ENCODE assay signal across 15 cellular contexts in genomic region chr1:45621895-45622266, GRCh38. TPM values are rescaled to one million over a fixed set of nuclear protein-coding genes. Genes with fewer than 3 reads are reported as not detected.
A peak's percentile ranks its signal among the peaks of the same experiment; 100 is the strongest.
DNase-seq lines count a peak whose midpoint lies in the region; ATAC-seq and TF ChIP-seq lines count a peak whose summit lies in the region.
"Had no signal": no experiment of that assay in that cellular context is flagged by ENCODE, and none has a peak within 500 bp of the region (broad histone marks: within the 10 kb centered on the region; RNA-seq: fewer than 3 reads in every experiment).

No MANE protein-coding gene starts in this region.

- no peak overlapping the region for H3K4me3 Mint-ChIP-seq in stimulated activated naive CD8-positive, alpha-beta T cell treated with anti-CD3 and anti-CD28 coated beads, Interleukin-15, amount 100 ng/mL, for 72 hours
- no peak overlapping the region for H3K4me3 Mint-ChIP-seq in neural progenitor cell
- H3K4me3 Mint-ChIP-seq: activated CD4-positive, alpha-beta T cell treated with anti-CD3 and anti-CD28 coated beads, Interleukin-2, amount 10 ng/mL, durations not matched to agents 7 days and 5 days; activated T-cell treated with anti-CD3 and anti-CD28 coated beads, Interleukin-2, amount 50 U/mL, for 72 hours; HFFc6; naive thymus-derived CD4-positive, alpha-beta T cell; T-helper 2 cell treated with Interferon-gamma antibody and Interleukin-4, amounts not matched to agents 5 μg/mL and 100 μg/mL, for 36 hours had no signal

- no peaks in the 10 kb centered on the region for H3K27me3 Mint-ChIP-seq in stimulated activated naive CD8-positive, alpha-beta T cell treated with anti-CD3 and anti-CD28 coated beads, Interleukin-15, amount 100 ng/mL, for 72 hours
- peaks cover 5% of the 10 kb centered on the region for H3K27me3 Mint-ChIP-seq in neural progenitor cell (ENCODE audit: insufficient read depth, low read depth)
- H3K27me3 Mint-ChIP-seq: activated CD4-positive, alpha-beta T cell treated with anti-CD3 and anti-CD28 coated beads, Interleukin-2, amount 10 ng/mL, durations not matched to agents 7 days and 5 days; naive thymus-derived CD4-positive, alpha-beta T cell had no signal

- H3K27ac ChIP-seq in gastroesophageal sphincter (peak overlapping the region in 3 of 4 donors; percentile 58 to 66 (median 63)), neural progenitor cell (peak overlapping the region; percentile 78)

- 60 to 100% methylated on average over 1 of the region's 9 CpGs for WGBS in gastroesophageal sphincter (ENCODE audit: low coverage in 1 of 2), 2 donors

- DNase-seq in stimulated activated naive CD8-positive, alpha-beta T cell treated with anti-CD3 and anti-CD28 coated beads, Interleukin-15, amount 100 ng/mL, for 72 hours, result no peak
- no peak for DNase-seq in stimulated activated naive CD8-positive, alpha-beta T cell treated with anti-CD3 and anti-CD28 coated beads, Interleukin-15, Interleukin-2, amounts not matched to agents 100 U/mL and 50 U/mL, for 24 hours
- DNase-seq in neural progenitor cell (ENCODE audit: low spot score), result no peak
- no peak for DNase-seq in LoVo (ENCODE audit: low spot score)
- DNase-seq in NCI-H1694 treated with DMSO at 0.1 percent for 48 hours (lab: John Stamatoyannopoulos, UW), result no peak
- DNase-seq: activated CD4-positive, alpha-beta T cell treated with anti-CD3 and anti-CD28 coated beads, Interleukin-2, amount 10 ng/mL, durations not matched to agents 7 days and 5 days; activated T-cell treated with anti-CD3 and anti-CD28 coated beads, Interleukin-2, amount 50 U/mL, for 72 hours; HFFc6; NCI-H2081; NCI-H774 had no signal

- H3K4me3 ChIP-seq in gastroesophageal sphincter, result no peak overlapping the region
- H3K4me3 ChIP-seq in neural progenitor cell, result no peak overlapping the region

- H3K4me1 Mint-ChIP-seq in stimulated activated naive CD8-positive, alpha-beta T cell treated with anti-CD3 and anti-CD28 coated beads, Interleukin-15, amount 100 ng/mL, for 72 hours, result peaks cover 5% of the 10 kb centered on the region
- H3K4me1 Mint-ChIP-seq in neural progenitor cell, result no peaks in the 10 kb centered on the region
- H3K4me1 Mint-ChIP-seq: activated CD4-positive, alpha-beta T cell treated with anti-CD3 and anti-CD28 coated beads, Interleukin-2, amount 10 ng/mL, durations not matched to agents 7 days and 5 days had no signal

- TF ChIP-seq POLR2A in gastroesophageal sphincter (IDR thresholded peaks at IDR 0.05), result no peak

- no peak overlapping the region for H3K9ac ChIP-seq in neural progenitor cell

- no peak overlapping the region for H3K4me2 ChIP-seq in neural progenitor cell

- peak overlapping the region; percentile 80 to 95 for H3K27ac Mint-ChIP-seq in stimulated activated naive CD8-positive, alpha-beta T cell treated with anti-CD3 and anti-CD28 coated beads, Interleukin-15, amount 100 ng/mL, for 72 hours
- H3K27ac Mint-ChIP-seq in neural progenitor cell, result no peak overlapping the region
- H3K27ac Mint-ChIP-seq: activated T-cell treated with anti-CD3 and anti-CD28 coated beads, Interleukin-2, amount 50 U/mL, for 72 hours; T-helper 2 cell treated with Interferon-gamma antibody and Interleukin-4, amounts not matched to agents 5 μg/mL and 100 μg/mL, for 36 hours had no signal

- H3K9me3 Mint-ChIP-seq in stimulated activated naive CD8-positive, alpha-beta T cell treated with anti-CD3 and anti-CD28 coated beads, Interleukin-15, amount 100 ng/mL, for 72 hours, result no peaks in the 10 kb centered on the region
- no peaks in the 10 kb centered on the region for H3K9me3 Mint-ChIP-seq in neural progenitor cell
- H3K9me3 Mint-ChIP-seq: activated CD4-positive, alpha-beta T cell treated with anti-CD3 and anti-CD28 coated beads, Interleukin-2, amount 10 ng/mL, durations not matched to agents 7 days and 5 days; activated T-cell treated with anti-CD3 and anti-CD28 coated beads, Interleukin-2, amount 50 U/mL, for 72 hours; HFFc6; T-helper 2 cell treated with Interferon-gamma antibody and Interleukin-4, amounts not matched to agents 5 μg/mL and 100 μg/mL, for 36 hours had no signal

- H3K36me3 ChIP-seq in gastroesophageal sphincter (peaks cover 0 to 62% of the 10 kb centered on the region in 2 donors), neural progenitor cell (peaks cover 10% of the 10 kb centered on the region)

- TF ChIP-seq CTCF in gastroesophageal sphincter (IDR thresholded peaks at IDR 0.05), result no peak
- TF ChIP-seq CTCF in neural progenitor cell (IDR thresholded peaks at IDR 0.05), result no peak

- peaks cover 81% of the 10 kb centered on the region for H3F3A ChIP-seq in neural progenitor cell (ENCODE audit: low read depth)

- TF ChIP-seq EP300 in gastroesophageal sphincter (IDR thresholded peaks at IDR 0.05), result no peak

- H4K20me1 ChIP-seq in neural progenitor cell (ENCODE audit: low read depth), result peaks cover 27% of the 10 kb centered on the region

- H2AFZ ChIP-seq in neural progenitor cell (replicated peaks), result no peak overlapping the region

- peaks cover 28% of the 10 kb centered on the region for H3K36me3 Mint-ChIP-seq in neural progenitor cell

- no peaks in the 10 kb centered on the region for H3K27me3 ChIP-seq in gastroesophageal sphincter
- no peaks in the 10 kb centered on the region for H3K27me3 ChIP-seq in neural progenitor cell

- H3K4me1 ChIP-seq in gastroesophageal sphincter (peaks cover 0 to 40% (median 0%) of the 10 kb centered on the region in 3 donors), neural progenitor cell (no peaks in the 10 kb centered on the region)

- H3K9me3 ChIP-seq in gastroesophageal sphincter, result no peaks in the 10 kb centered on the region
- H3K9me3 ChIP-seq in neural progenitor cell (ENCODE audit: low read depth), result no peaks in the 10 kb centered on the region

- ATAC-seq in stimulated activated naive CD8-positive, alpha-beta T cell treated with anti-CD3 and anti-CD28 coated beads, Interleukin-15, amount 100 ng/mL, for 72 hours, result peak; percentile 13
- ATAC-seq in stimulated activated naive CD8-positive, alpha-beta T cell treated with anti-CD3 and anti-CD28 coated beads, Interleukin-15, Interleukin-2, amounts not matched to agents 100 U/mL and 50 U/mL, for 24 hours, result no peak
- ATAC-seq in gastroesophageal sphincter (no peak), HG03045 (IDR thresholded peaks at IDR 0.05; ENCODE audit: unreplicated experiment) (no peak), GM18517 (IDR thresholded peaks at IDR 0.05; ENCODE audit: unreplicated experiment) (no peak)
- ATAC-seq: naive thymus-derived CD4-positive, alpha-beta T cell had no signal

- H3K79me2 ChIP-seq in neural progenitor cell (ENCODE audit: low read depth), result no peaks in the 10 kb centered on the region

RNA-seq across cellular contexts. Expression of gene CCDC17, which starts 2.0 kb away (rescaled TPM):
- 1 to 10 TPM; 1.2 to 4.7 (median 1.6) TPM for total RNA-seq in gastroesophageal sphincter
- total RNA-seq in neural progenitor cell (ENCODE audit: low replicate concordance), result 1.5 and 1.7 TPM in 2 replicates

RNA-seq across cellular contexts. Expression of gene NASP, which starts 38.0 kb away (rescaled TPM):
- 10 to 100 TPM; 44.3 to 79.7 (median 54.2) TPM for total RNA-seq in gastroesophageal sphincter
- 337 and 436 TPM in 2 replicates for total RNA-seq in neural progenitor cell (ENCODE audit: low replicate concordance)
